In genomic region chr1:211831558-211832323, GRCh38 we compare ENCODE assay signal across 10 cellular contexts. TPM values are rescaled to one million over a fixed set of nuclear protein-coding genes. Genes with fewer than 3 reads are reported as not detected.
DNase-seq lines count a peak whose midpoint lies in the region; ATAC-seq and TF ChIP-seq lines count a peak whose summit lies in the region.
"Had no signal": no experiment of that assay in that cellular context is flagged by ENCODE, and none has a peak within 500 bp of the region (broad histone marks: within the 10 kb centered on the region; RNA-seq: fewer than 3 reads in every experiment).

No MANE protein-coding gene starts in this region.

- peak overlapping the region; percentile 72 for H3K4me3 Mint-ChIP-seq in GM23338
- peak overlapping the region; percentile 69 to 91 (median 87) for H3K4me3 Mint-ChIP-seq in naive thymus-derived CD8-positive, alpha-beta T cell

- H3K4me3 ChIP-seq in GM23338, result 0 out of 2 replicates have a peak overlapping the region, but pooled peaks have one; percentile 26
- no peak overlapping the region for H3K4me3 ChIP-seq in WERI-Rb-1 (ENCODE audit: low read depth, low read length)

- peaks cover 9% of the 10 kb centered on the region for H3K4me1 ChIP-seq in GM23338 (ENCODE audit: insufficient read depth)

- H3K9me3 Mint-ChIP-seq in GM23338, result no peaks in the 10 kb centered on the region
- H3K9me3 Mint-ChIP-seq in naive thymus-derived CD8-positive, alpha-beta T cell, result no peaks in the 10 kb centered on the region

- H3K79me2 ChIP-seq in GM23338 (replicated peaks; ENCODE audit: insufficient read depth), result no peaks in the 10 kb centered on the region

- peaks cover 5% of the 10 kb centered on the region; the same call in 1 of the 2 replicates for H4K20me1 ChIP-seq in GM23338 (replicated peaks; ENCODE audit: insufficient read depth)

- TF ChIP-seq CTCF in GM23338 (conservative IDR thresholded peaks at IDR 0.05; ENCODE audit: low read depth in 2 of 2), result no peak
- TF ChIP-seq CTCF in WERI-Rb-1 (IDR thresholded peaks at IDR 0.05; ENCODE audit: low read depth, low read length), result no peak

- H3F3A ChIP-seq in GM23338 (replicated peaks; ENCODE audit: low read depth), result no peaks in the 10 kb centered on the region

- H3K4me2 ChIP-seq in GM23338, result 0 out of 2 replicates have a peak overlapping the region, but pooled peaks have one; percentile 51

- no peak overlapping the region for H3K27ac ChIP-seq in GM23338 (ENCODE audit: low read depth)
- H3K27ac ChIP-seq in WERI-Rb-1, result peak overlapping the region; percentile 88

- ATAC-seq in GM23338 (no peak), GM21423 (IDR thresholded peaks at IDR 0.05; ENCODE audit: unreplicated experiment) (no peak)
- ATAC-seq in naive thymus-derived CD8-positive, alpha-beta T cell, result no peak

- H3K27me3 Mint-ChIP-seq in GM23338 (ENCODE audit: insufficient read depth, low read depth, poor library complexity), result peaks cover 8% of the 10 kb centered on the region
- H3K27me3 Mint-ChIP-seq in naive thymus-derived CD8-positive, alpha-beta T cell, result no peaks in the 10 kb centered on the region

- H3K36me3 ChIP-seq in GM23338 (ENCODE audit: insufficient read depth), result no peaks in the 10 kb centered on the region
- H3K36me3 ChIP-seq in WERI-Rb-1, result peaks cover 21% of the 10 kb centered on the region
- H3K36me3 ChIP-seq: tibial nerve had no signal

- no peak overlapping the region for H3K27ac Mint-ChIP-seq in GM23338
- peak overlapping the region in 8 of 10 donors; percentile 56 to 90 (median 80) for H3K27ac Mint-ChIP-seq in naive thymus-derived CD8-positive, alpha-beta T cell

- POLR2A ChIA-PET in naive thymus-derived CD8-positive, alpha-beta T cell (lab: Charles Lee), result interaction anchor here (0.8 to 1.6 kb wide), 2 partner anchors 9 to 151 kb away, joined by 3 to 4 read pairs; no protein-coding TSS in a partner anchor

- H3K4me1 Mint-ChIP-seq in GM23338, result peaks cover 13% of the 10 kb centered on the region; the same call in 2 of the 3 replicates
- H3K4me1 Mint-ChIP-seq in naive thymus-derived CD8-positive, alpha-beta T cell, result peaks cover 24 to 69% (median 64%) of the 10 kb centered on the region in 4 donors

- H3K9me3 ChIP-seq in WERI-Rb-1 (ENCODE audit: severe bottlenecking), result no peaks in the 10 kb centered on the region
- H3K9me3 ChIP-seq: tibial nerve had no signal

- H3K36me3 Mint-ChIP-seq in GM23338 (ENCODE audit: low read depth), result no peaks in the 10 kb centered on the region
- no peaks in the 10 kb centered on the region for H3K36me3 Mint-ChIP-seq in naive thymus-derived CD8-positive, alpha-beta T cell

- DNase-seq in NCI-H2227 (lab: John Stamatoyannopoulos, UW; ENCODE audit: unreplicated experiment) (peak; percentile 19), NCI-H2227 treated with DMSO at 0.1 percent for 48 hours (lab: John Stamatoyannopoulos, UW) (no peak), GM23338 (ENCODE audit: low spot score) (no peak), WERI-Rb-1 (peak; percentile 85), HK-2 (ENCODE audit: unreplicated experiment) (no peak), NCI-H2029 (lab: John Stamatoyannopoulos, UW) (no peak)
- no peak for DNase-seq in naive thymus-derived CD8-positive, alpha-beta T cell
- DNase-seq: IMR-90 had no signal

- no peak overlapping the region for H2AFZ ChIP-seq in GM23338

- peaks cover 20% of the 10 kb centered on the region for H3K27me3 ChIP-seq in GM23338 (ENCODE audit: insufficient read depth)
- no peaks in the 10 kb centered on the region for H3K27me3 ChIP-seq in WERI-Rb-1 (ENCODE audit: insufficient read depth, low read depth, severe bottlenecking)
- H3K27me3 ChIP-seq: tibial nerve had no signal

- no peaks in the 10 kb centered on the region for H3K9me2 ChIP-seq in GM23338 (ENCODE audit: insufficient read depth)

TF ChIP-seq in GM23338, 12 proteins besides CTCF, POLR2A, EP300 and RAD21 (continues in another document):
- TF ChIP-seq JUNB (IDR thresholded peaks at IDR 0.05; ENCODE audit: unreplicated experiment) (no peak), REST (IDR thresholded peaks at IDR 0.05; ENCODE audit: unreplicated experiment) (no peak), NANOG (IDR thresholded peaks at IDR 0.05; ENCODE audit: borderline replicate concordance) (no peak), EZH2 (IDR thresholded peaks at IDR 0.05; ENCODE audit: low read depth, unreplicated experiment) (no peak), EZH2phosphoT487 (IDR thresholded peaks at IDR 0.05; ENCODE audit: unreplicated experiment) (no peak)

RNA-seq across cellular contexts. Expression of gene LPGAT1, which starts 1.2 kb away (rescaled TPM):
- total RNA-seq in GM23338 (2014; rRNA removed; shearing (Covaris generic)), result 10.1 and 16.4 TPM in 2 replicates
- 2.2 and 3.3 TPM in 2 replicates for polyA plus RNA-seq in GM23338 (2016; fragmentation: Nextera tagmentation; extraction: Ambion mirVana)
- total RNA-seq in naive thymus-derived CD8-positive, alpha-beta T cell, result 10 to 100 TPM; 15.7 to 21.0 TPM
- polyA plus RNA-seq in naive thymus-derived CD8-positive, alpha-beta T cell, result 10 to 100 TPM in 1 of 3 donors, 1 to 10 TPM in 2; 6.1 to 16.2 (median 8.6) TPM

Comparison
In these comparisons a context has a peak if more than half of its experiments do, and no peak if none do; other contexts are left out.
1. DNase-seq: peak in NCI-H2227 (single experiment) and WERI-Rb-1 (single experiment); none in NCI-H2227 treated with DMSO at 0.1 percent for 48 hours (single experiment), GM23338 (single experiment), naive thymus-derived CD8-positive, alpha-beta T cell (0 of 10), HK-2 (single experiment) and NCI-H2029 (single experiment).